Comparison of ENCODE assay signal across 1 cellular context in genomic region chr13:102757006-102757405, GRCh38.
TF ChIP-seq lines count a peak whose summit lies in the region.

No MANE protein-coding gene starts in this region.

TF ChIP-seq in K562, 482 proteins besides CTCF, POLR2A, EP300 and RAD21:
- TF ChIP-seq ZNF408 (CRISPR knock-in tag; IDR thresholded peaks at IDR 0.05; ENCODE audit: low read depth) (no peak), HMBOX1 (IDR thresholded peaks at IDR 0.05) (0 out of 2 replicates have a peak, but pooled peaks have one; percentile 35)
TF ChIP-seq in K562: peak in this region for 1.
